In genomic region chr14:51093371-51094281, GRCh38 we compare ENCODE assay signal across 8 cellular contexts. TPM values are rescaled to one million over a fixed set of nuclear protein-coding genes. Genes with fewer than 3 reads are reported as not detected.
DNase-seq lines count a peak whose midpoint lies in the region; ATAC-seq lines count a peak whose summit lies in the region.

No MANE protein-coding gene starts in this region.

- H3K9me3 Mint-ChIP-seq in T-helper 1 cell treated with Interleukin-12 subunit alpha and Interleukin-12 subunit beta and Interleukin-4 antibody, amounts not matched to agents 30 μg/mL and 1 μg/mL, for 36 hours = no peaks in the 10 kb centered on the region

- no peak overlapping the region for H3K27ac Mint-ChIP-seq in T-helper 1 cell treated with Interleukin-12 subunit alpha and Interleukin-12 subunit beta and Interleukin-4 antibody, amounts not matched to agents 30 μg/mL and 1 μg/mL, for 36 hours

- peaks cover 16% of the 10 kb centered on the region for H3K4me1 Mint-ChIP-seq in T-helper 1 cell treated with Interleukin-12 subunit alpha and Interleukin-12 subunit beta and Interleukin-4 antibody, amounts not matched to agents 30 μg/mL and 1 μg/mL, for 36 hours (ENCODE audit: low read depth)

- peaks cover 60% of the 10 kb centered on the region for H3K27me3 Mint-ChIP-seq in T-helper 1 cell treated with Interleukin-12 subunit alpha and Interleukin-12 subunit beta and Interleukin-4 antibody, amounts not matched to agents 30 μg/mL and 1 μg/mL, for 36 hours (ENCODE audit: low read depth)

- ATAC-seq in GM19328 (IDR thresholded peaks at IDR 0.05; ENCODE audit: unreplicated experiment) = no peak
- no peak for ATAC-seq in left lobe of liver

- no peaks in the 10 kb centered on the region for H3K36me3 Mint-ChIP-seq in T-helper 1 cell treated with Interleukin-12 subunit alpha and Interleukin-12 subunit beta and Interleukin-4 antibody, amounts not matched to agents 30 μg/mL and 1 μg/mL, for 36 hours (ENCODE audit: low read depth)

- H3K4me3 Mint-ChIP-seq in T-helper 1 cell treated with Interleukin-12 subunit alpha and Interleukin-12 subunit beta and Interleukin-4 antibody, amounts not matched to agents 30 μg/mL and 1 μg/mL, for 36 hours = peak overlapping the region; percentile 64

- DNase-seq in DMS153 treated with DMSO at 0.1 percent for 48 hours (lab: John Stamatoyannopoulos, UW; ENCODE audit: unreplicated experiment) (peak; percentile 64), NCI-H1105 treated with DMSO at 0.1 percent for 48 hours (lab: John Stamatoyannopoulos, UW) (peak; percentile 96), cerebellar nuclear complex (lab: John Stamatoyannopoulos, UW) (peak; percentile 41 to 56), medulla oblongata (ENCODE audit: extremely low spot score) (peak; percentile 67), left lobe of liver (ENCODE audit: low spot score) (no peak)
- DNase-seq in stimulated activated CD8-positive, alpha-beta memory T cell treated with anti-CD3 and anti-CD28 coated beads, Interleukin-4, amount 100 ng/mL, for 24 hours (ENCODE audit: low read depth) = peak; percentile 26

RNA-seq across cellular contexts. Expression of gene TRIM9, which starts 1.3 kb away (rescaled TPM):
- total RNA-seq in left lobe of liver = 0.20 TPM
